1 cellular context compared by ENCODE assay signal in genomic region chr11:12806113-12806512, GRCh38.
TF ChIP-seq lines count a peak whose summit lies in the region.

No MANE protein-coding gene starts in this region.

TF ChIP-seq in HepG2, 621 proteins besides CTCF, POLR2A, EP300 and RAD21 (continued from another document):
- no peak for TF ChIP-seq MNT (IDR thresholded peaks at IDR 0.05)
- TF ChIP-seq MYPOP (CRISPR knock-in tag; IDR thresholded peaks at IDR 0.05): no peak
- TF ChIP-seq MEIS2 (CRISPR knock-in tag; IDR thresholded peaks at IDR 0.05): no peak
